ENCODE assay signal across 12 cellular contexts in the genomic region with DNA sequence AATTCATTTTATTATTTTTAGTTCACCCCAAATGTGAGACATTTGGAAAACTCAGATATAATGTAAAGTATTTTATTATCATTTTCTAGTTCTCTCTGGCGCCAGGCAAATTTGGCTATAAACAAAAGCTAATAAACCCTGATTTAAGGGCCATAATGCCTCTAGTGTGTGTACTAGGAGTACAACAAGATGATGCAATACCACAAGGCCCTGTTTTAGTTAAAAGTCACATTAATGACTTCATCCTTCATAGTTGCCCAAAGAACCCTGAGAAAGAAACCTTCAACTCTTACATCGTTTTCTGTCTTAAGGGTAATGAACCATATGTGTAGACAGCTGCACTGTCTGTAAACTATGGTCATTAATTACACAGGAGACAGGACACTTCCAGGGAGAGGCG.
"Had no signal": no experiment of that assay in that cellular context is flagged by ENCODE, and none has a peak within 500 bp of the region (broad histone marks: within the 10 kb centered on the region; RNA-seq: fewer than 3 reads in every experiment).

No MANE protein-coding gene starts in this region.

- H3K4me3 ChIP-seq: dorsolateral prefrontal cortex, stomach, thoracic aorta had no signal

- H3K27me3 ChIP-seq: dorsolateral prefrontal cortex, stomach had no signal

- H3K9me3 Mint-ChIP-seq: activated CD8-positive, alpha-beta T cell treated with anti-CD3 and anti-CD28 coated beads for 36 hours had no signal

- H3K27ac ChIP-seq: dorsolateral prefrontal cortex, stomach, thoracic aorta had no signal

- H3K27ac Mint-ChIP-seq: activated CD8-positive, alpha-beta T cell treated with anti-CD3 and anti-CD28 coated beads for 36 hours; activated T-cell treated with anti-CD3 and anti-CD28 coated beads, Interleukin-2, amount 50 U/mL, for 72 hours had no signal

- H3K4me3 Mint-ChIP-seq: activated CD8-positive, alpha-beta T cell treated with anti-CD3 and anti-CD28 coated beads for 36 hours; activated T-cell treated with anti-CD3 and anti-CD28 coated beads, Interleukin-2, amount 50 U/mL, for 72 hours had no signal

- H3K36me3 ChIP-seq: stomach, thoracic aorta had no signal

- ATAC-seq: activated CD8-positive, alpha-beta T cell treated with anti-CD3 and anti-CD28 coated beads for 36 hours; activated T-cell treated with anti-CD3 and anti-CD28 coated beads, Interleukin-2, amount 50 U/mL, for 72 hours; esophagus mucosa; left ventricle myocardium superior had no signal

- H3K9me3 ChIP-seq: stomach, thoracic aorta had no signal

- H3K27me3 Mint-ChIP-seq: activated CD8-positive, alpha-beta T cell treated with anti-CD3 and anti-CD28 coated beads for 36 hours had no signal

- DNase-seq: activated CD8-positive, alpha-beta memory T cell treated with anti-CD3 and anti-CD28 coated beads, Interleukin-2, amount 50 U/mL, for 4 hours; activated CD8-positive, alpha-beta T cell treated with anti-CD3 and anti-CD28 coated beads for 36 hours; activated T-cell treated with anti-CD3 and anti-CD28 coated beads, Interleukin-2, amount 50 U/mL, for 72 hours; aorta; dorsolateral prefrontal cortex; foreskin fibroblast; head of caudate nucleus; left ventricle myocardium superior; stomach; T-helper 9 cell had no signal

- H3K4me1 ChIP-seq: stomach had no signal
